18 cellular contexts compared by ENCODE assay signal in the genomic region with DNA sequence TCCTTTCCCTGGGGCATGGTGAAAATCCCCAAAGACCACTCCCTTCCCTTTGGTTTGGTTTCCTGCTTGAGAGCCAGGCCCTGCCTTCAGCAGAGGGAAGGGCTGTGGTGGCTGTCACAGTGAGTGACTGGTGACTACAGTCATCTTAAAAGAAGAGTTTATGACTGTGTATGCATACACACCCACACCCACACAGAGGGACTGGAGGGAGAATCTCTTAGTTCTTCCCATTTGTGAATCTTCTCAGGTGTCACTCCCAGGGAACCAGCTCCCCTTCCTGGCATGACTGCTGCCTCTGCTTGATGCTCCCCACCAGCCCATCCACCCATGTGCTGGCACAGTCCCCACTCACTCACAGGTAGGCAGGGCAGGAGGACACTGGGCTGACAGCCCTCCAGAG. TPM values are rescaled to one million over a fixed set of nuclear protein-coding genes. Genes with fewer than 3 reads are reported as not detected.
DNase-seq lines count a peak whose midpoint lies in the region; ATAC-seq and TF ChIP-seq lines count a peak whose summit lies in the region.
"Had no signal": no experiment of that assay in that cellular context is flagged by ENCODE, and none has a peak within 500 bp of the region (broad histone marks: within the 10 kb centered on the region; RNA-seq: fewer than 3 reads in every experiment).

No MANE protein-coding gene starts in this region.

- H3K79me2 ChIP-seq in neural progenitor cell (ENCODE audit: low read depth) = no peaks in the 10 kb centered on the region
- no peaks in the 10 kb centered on the region for H3K79me2 ChIP-seq in H9 (ENCODE audit: insufficient read depth, low read length)

- H3K4me1 ChIP-seq in neural progenitor cell (peaks cover 11% of the 10 kb centered on the region), H9 (ENCODE audit: insufficient read depth, low read length) (no peaks in the 10 kb centered on the region; the same call in 1 of the 2 replicates)
- H3K4me1 ChIP-seq: BE2C had no signal

- no peaks in the 10 kb centered on the region for H3K9me3 Mint-ChIP-seq in activated T-cell treated with anti-CD3 and anti-CD28 coated beads, Interleukin-2, amount 50 U/mL, for 72 hours
- H3K9me3 Mint-ChIP-seq in activated T-cell treated with anti-CD3 and anti-CD28 coated beads, Interleukin-2, amount 50 U/mL, for 24 hours = no peaks in the 10 kb centered on the region
- H3K9me3 Mint-ChIP-seq in neural progenitor cell (peaks cover 2% of the 10 kb centered on the region), H9 (peaks cover 0 to 3% of the 10 kb centered on the region in 2 experiments; a peak in 2 of 5 replicates)
- H3K9me3 Mint-ChIP-seq: CD8-positive, alpha-beta memory T cell; GM23338 had no signal

- peak; percentile 74 to 81 for ATAC-seq in activated T-cell treated with anti-CD3 and anti-CD28 coated beads, Interleukin-2, amount 50 U/mL, for 72 hours (replicated peaks in 1 of 2)
- peak; percentile 56 for ATAC-seq in HG02852 (IDR thresholded peaks at IDR 0.05; ENCODE audit: unreplicated experiment)
- ATAC-seq: GM23338 had no signal

- no peak overlapping the region for H2BK5ac ChIP-seq in H9 (ENCODE audit: insufficient read length, low read length)

- no peak overlapping the region for H2BK120ac ChIP-seq in H9 (ENCODE audit: low read depth, low read length, poor library complexity, severe bottlenecking)

- H3K4me1 Mint-ChIP-seq in activated T-cell treated with anti-CD3 and anti-CD28 coated beads, Interleukin-2, amount 50 U/mL, for 72 hours (ENCODE audit: low read depth) = peaks cover 25% of the 10 kb centered on the region
- H3K4me1 Mint-ChIP-seq in activated T-cell treated with anti-CD3 and anti-CD28 coated beads, Interleukin-2, amount 50 U/mL, for 24 hours (ENCODE audit: low read depth) = peaks cover 17% of the 10 kb centered on the region
- peaks cover 16% of the 10 kb centered on the region for H3K4me1 Mint-ChIP-seq in neural progenitor cell
- H3K4me1 Mint-ChIP-seq in H9 = peaks cover 14 to 18% of the 10 kb centered on the region in 2 experiments

- no peak overlapping the region for H3K4me2 ChIP-seq in neural progenitor cell
- no peak overlapping the region for H3K4me2 ChIP-seq in H9 (ENCODE audit: insufficient read depth, insufficient read length, low read length)
- H3K4me2 ChIP-seq: GM23338 had no signal

- no peak overlapping the region for H4K8ac ChIP-seq in H9 (replicated peaks; ENCODE audit: insufficient read length, low read depth, low read length)

- H2AFZ ChIP-seq in neural progenitor cell (replicated peaks) (no peak overlapping the region), H9 (ENCODE audit: low read length) (no peak overlapping the region)
- H2AFZ ChIP-seq: GM23338 had no signal

- peak; percentile 30 to 34 for DNase-seq in activated T-cell treated with anti-CD3 and anti-CD28 coated beads, Interleukin-2, amount 50 U/mL, for 72 hours
- no peak for DNase-seq in activated T-cell treated with anti-CD3 and anti-CD28 coated beads, Interleukin-2, amount 50 U/mL, for 24 hours
- DNase-seq in CD1c-positive myeloid dendritic cell (ENCODE audit: extremely low spot score) = peak; percentile 21
- DNase-seq in neural progenitor cell (ENCODE audit: low spot score) = no peak
- DNase-seq in GDM1 (lab: John Stamatoyannopoulos, UW) = no peak
- DNase-seq in H9 = no peak
- DNase-seq: BE2C; CD8-positive, alpha-beta memory T cell; DMS79 treated with DMSO at 0.1 percent for 48 hours; KBM-7; MV-4-11; NCI-H1417; NCI-H1930; NCI-H2171; NCI-H446 treated with DMSO at 0.1 percent for 48 hours had no signal

- peaks cover 30% of the 10 kb centered on the region for H4K20me1 ChIP-seq in neural progenitor cell (ENCODE audit: low read depth)
- H4K20me1 ChIP-seq in H9 (ENCODE audit: control insufficient read depth, insufficient read depth, insufficient read length) = no peaks in the 10 kb centered on the region

- no peak overlapping the region for H3K27ac Mint-ChIP-seq in activated T-cell treated with anti-CD3 and anti-CD28 coated beads, Interleukin-2, amount 50 U/mL, for 72 hours
- no peak overlapping the region for H3K27ac Mint-ChIP-seq in activated T-cell treated with anti-CD3 and anti-CD28 coated beads, Interleukin-2, amount 50 U/mL, for 24 hours
- H3K27ac Mint-ChIP-seq in neural progenitor cell (no peak overlapping the region), H9 (no peak overlapping the region)
- H3K27ac Mint-ChIP-seq: CD8-positive, alpha-beta memory T cell; GM23338 had no signal

- no peak overlapping the region for H3K4me3 Mint-ChIP-seq in activated T-cell treated with anti-CD3 and anti-CD28 coated beads, Interleukin-2, amount 50 U/mL, for 72 hours
- H3K4me3 Mint-ChIP-seq in activated T-cell treated with anti-CD3 and anti-CD28 coated beads, Interleukin-2, amount 50 U/mL, for 24 hours = no peak overlapping the region
- peak overlapping the region; percentile 44 for H3K4me3 Mint-ChIP-seq in neural progenitor cell
- H3K4me3 Mint-ChIP-seq in H9 = no peak overlapping the region
- H3K4me3 Mint-ChIP-seq: GM23338 had no signal

- no peak overlapping the region for H3T11ph ChIP-seq in H9 (ENCODE audit: low read length)

- H3F3A ChIP-seq in neural progenitor cell (ENCODE audit: low read depth) = peaks cover 25% of the 10 kb centered on the region

- H3K4ac ChIP-seq in H9 (ENCODE audit: low read depth, low read length) = no peak overlapping the region

- H3K4me3 ChIP-seq in neural progenitor cell = no peak overlapping the region
- H3K4me3 ChIP-seq: GM23338 had no signal

- H3K27me3 ChIP-seq in neural progenitor cell = peaks cover 100% of the 10 kb centered on the region
- peaks cover 44% of the 10 kb centered on the region for H3K27me3 ChIP-seq in H9 (ENCODE audit: insufficient read depth, low read length)

- H3K36me3 Mint-ChIP-seq in activated T-cell treated with anti-CD3 and anti-CD28 coated beads, Interleukin-2, amount 50 U/mL, for 72 hours (ENCODE audit: insufficient read depth in 2 of 2) = no peaks in the 10 kb centered on the region
- H3K36me3 Mint-ChIP-seq in activated T-cell treated with anti-CD3 and anti-CD28 coated beads, Interleukin-2, amount 50 U/mL, for 24 hours (ENCODE audit: low read depth) = no peaks in the 10 kb centered on the region
- H3K36me3 Mint-ChIP-seq in neural progenitor cell (no peaks in the 10 kb centered on the region), H9 (ENCODE audit: insufficient read depth in 1 of 3, low read depth in 3 of 3) (no peaks in the 10 kb centered on the region; a peak in 1 of 7 replicates)

- no peak overlapping the region for H3K27ac ChIP-seq in neural progenitor cell
- H3K27ac ChIP-seq in H9 (ENCODE audit: insufficient read length, low read depth, low read length) = no peak overlapping the region

- H3K23me2 ChIP-seq in H9 (ENCODE audit: insufficient read length, low read depth, low read length, poor library complexity, severe bottlenecking) = peaks cover 11% of the 10 kb centered on the region

- H3K27me3 Mint-ChIP-seq in activated T-cell treated with anti-CD3 and anti-CD28 coated beads, Interleukin-2, amount 50 U/mL, for 72 hours (ENCODE audit: low read depth) = peaks cover 36% of the 10 kb centered on the region
- H3K27me3 Mint-ChIP-seq in activated T-cell treated with anti-CD3 and anti-CD28 coated beads, Interleukin-2, amount 50 U/mL, for 24 hours = peaks cover 39% of the 10 kb centered on the region
- peaks cover 44% of the 10 kb centered on the region for H3K27me3 Mint-ChIP-seq in neural progenitor cell (ENCODE audit: insufficient read depth, low read depth)
- H3K27me3 Mint-ChIP-seq in H9 (ENCODE audit: low read depth) = peaks cover 93% of the 10 kb centered on the region

- H3K36me3 ChIP-seq in neural progenitor cell = no peaks in the 10 kb centered on the region
- H3K36me3 ChIP-seq: BE2C had no signal

- no peaks in the 10 kb centered on the region for H3K79me1 ChIP-seq in H9 (ENCODE audit: insufficient read depth, low read depth, low read length, poor library complexity, severe bottlenecking)

- no peak overlapping the region for H4K91ac ChIP-seq in H9 (ENCODE audit: insufficient read length, low read depth, low read length)

- no peaks in the 10 kb centered on the region for H3K9me3 ChIP-seq in neural progenitor cell (ENCODE audit: low read depth)
- no peaks in the 10 kb centered on the region for H3K9me3 ChIP-seq in H9 (ENCODE audit: control insufficient read depth, low read depth, low read length)
- H3K9me3 ChIP-seq: BE2C had no signal

- H3K56ac ChIP-seq in H9 (ENCODE audit: insufficient read length, low read depth, low read length) = no peak overlapping the region

- no peak overlapping the region for H2BK20ac ChIP-seq in H9 (ENCODE audit: low read depth, low read length, poor library complexity, severe bottlenecking)

- no peak overlapping the region for H2BK12ac ChIP-seq in H9 (ENCODE audit: insufficient read length, low read depth, low read length)

- no peak for TF ChIP-seq CTCF in neural progenitor cell (IDR thresholded peaks at IDR 0.05)
- no peak for TF ChIP-seq CTCF in H9 (conservative IDR thresholded peaks at IDR 0.05)

- H3K18ac ChIP-seq in H9 (ENCODE audit: insufficient read length, low read depth, low read length) = no peak overlapping the region

- H2BK15ac ChIP-seq in H9 (ENCODE audit: low read depth, low read length) = no peak overlapping the region

- H3K23ac ChIP-seq in H9 (ENCODE audit: insufficient read length, low read depth, low read length) = no peak overlapping the region

- no peak overlapping the region for H2AK5ac ChIP-seq in H9 (ENCODE audit: insufficient read length, low read length)

- no peak overlapping the region for H3K9ac ChIP-seq in neural progenitor cell
- H3K9ac ChIP-seq in H9 (ENCODE audit: extremely low read depth, insufficient read length, low read length) = no peak overlapping the region

- H3K14ac ChIP-seq in H9 (ENCODE audit: insufficient read depth, low read length) = no peak overlapping the region

- no peak overlapping the region for H4K5ac ChIP-seq in H9 (ENCODE audit: insufficient read length, low read depth, low read length)

RNA-seq across cellular contexts. Expression of gene KCNA2, which starts 3.9 kb away (rescaled TPM):
- 1 to 10 TPM in 1 of 2 donors, under 1 TPM in 1; 0.46 to 2.4 TPM for total RNA-seq in activated T-cell treated with anti-CD3 and anti-CD28 coated beads, Interleukin-2, amount 50 U/mL, for 72 hours
- total RNA-seq in neural progenitor cell (ENCODE audit: low replicate concordance) = 0.04 and 0.09 TPM in 2 replicates
- total RNA-seq in H9 (2021) = 0.33 and 0.37 TPM in 2 replicates
- total RNA-seq: G401 had no signal

Comparison
In these comparisons a context has a peak if more than half of its experiments do, and no peak if none do; other contexts are left out.
1. DNase-seq: peak in activated T-cell treated with anti-CD3 and anti-CD28 coated beads, Interleukin-2, amount 50 U/mL, for 72 hours (2 of 2) and CD1c-positive myeloid dendritic cell (single experiment); none in activated T-cell treated with anti-CD3 and anti-CD28 coated beads, Interleukin-2, amount 50 U/mL, for 24 hours (single experiment), neural progenitor cell (single experiment), GDM1 (single experiment) and H9 (single experiment).